8 cellular contexts compared by ENCODE assay signal in the genomic region with DNA sequence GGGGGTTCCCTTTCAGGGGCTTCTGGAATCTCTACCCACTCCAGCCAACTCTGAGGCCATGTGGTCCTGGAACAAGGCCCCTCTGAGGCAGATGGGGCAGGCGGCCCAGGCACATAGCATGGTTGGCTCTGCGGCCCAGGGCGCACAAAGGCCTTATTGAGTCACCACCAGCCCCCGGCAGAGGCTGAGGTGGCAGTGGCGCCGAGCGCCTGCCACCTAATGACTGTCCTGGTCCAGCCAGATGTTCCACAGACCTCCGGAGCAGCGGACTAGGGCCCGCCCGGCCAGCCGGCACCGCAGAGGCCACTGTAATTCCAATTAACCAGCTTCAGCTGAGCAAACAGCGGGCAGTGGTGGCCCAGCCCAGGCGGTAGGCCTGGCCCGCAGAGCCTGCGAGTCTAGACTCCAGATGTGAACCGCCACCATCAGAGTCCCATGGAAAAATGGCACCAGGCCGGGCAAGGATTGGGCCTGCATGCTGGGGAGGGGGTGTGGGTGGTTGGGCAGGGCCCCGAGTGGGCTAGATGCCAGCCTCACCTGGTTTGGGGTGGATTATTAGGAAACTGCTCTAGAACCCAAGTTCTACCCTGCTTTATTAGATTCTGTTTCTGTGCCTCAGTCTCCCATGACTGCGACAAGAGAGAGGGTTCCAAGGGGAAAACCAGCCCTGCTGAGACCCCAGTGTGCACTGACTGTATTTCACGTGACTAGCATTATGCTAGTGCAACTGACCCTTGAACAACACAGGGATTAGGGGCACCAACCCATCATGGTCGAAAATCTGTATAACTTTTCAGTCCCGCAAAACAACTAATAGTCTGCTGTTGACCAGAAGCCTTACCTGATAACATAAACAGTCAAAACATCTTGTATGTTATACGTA. TPM values are rescaled to one million over a fixed set of nuclear protein-coding genes. Genes with fewer than 3 reads are reported as not detected.
DNase-seq lines count a peak whose midpoint lies in the region; TF ChIP-seq lines count a peak whose summit lies in the region.

No MANE protein-coding gene starts in this region.

- H3K9me2 ChIP-seq in SU-DHL-6 (replicated peaks; ENCODE audit: insufficient read depth, low read length): no peaks in the 10 kb centered on the region

- H3K9ac ChIP-seq in SU-DHL-6 (ENCODE audit: low read length) (no peak overlapping the region), smooth muscle cell (ENCODE audit: low read depth) (peak overlapping the region; percentile 40)

- peaks cover 18% of the 10 kb centered on the region for H3K4me1 ChIP-seq in smooth muscle cell (ENCODE audit: low read depth)

- H3K9me3 ChIP-seq in SU-DHL-6 (ENCODE audit: insufficient read depth, low read length) (no peaks in the 10 kb centered on the region), smooth muscle cell (replicated peaks; ENCODE audit: low read depth) (no peaks in the 10 kb centered on the region)

- 53% methylated on average over 25 of the region's 25 CpGs for WGBS in smooth muscle cell (ENCODE audit: low lambda C conversion rate)

- H3K4me2 ChIP-seq in SU-DHL-6 (ENCODE audit: low read depth, low read length, poor library complexity, severe bottlenecking) (no peak overlapping the region), smooth muscle cell (peak overlapping the region; percentile 26)

- H3K4me3 ChIP-seq in SU-DHL-6 (ENCODE audit: insufficient read depth, low read length, poor library complexity, severe bottlenecking) (no peak overlapping the region), smooth muscle cell (no peak overlapping the region)

- H3K79me2 ChIP-seq in SU-DHL-6 (ENCODE audit: insufficient read depth, low read length) (no peaks in the 10 kb centered on the region), smooth muscle cell (ENCODE audit: low read depth) (no peaks in the 10 kb centered on the region)

- H3K27ac ChIP-seq in SU-DHL-6 (ENCODE audit: low read depth, low read length) (peak overlapping the region; percentile 16; the same call in 1 of the 2 replicates), smooth muscle cell (ENCODE audit: low read depth) (peak overlapping the region; percentile 83)

- peak; percentile 68 for DNase-seq in NCI-H2029 (lab: John Stamatoyannopoulos, UW)
- DNase-seq in NCI-H2029 treated with DMSO at 0.1 percent for 48 hours (lab: John Stamatoyannopoulos, UW): no peak
- peak in 49 of 51 donors; percentile 10 to 96 (median 80) for DNase-seq in hypothalamus (lab: John Stamatoyannopoulos, UW)
- DNase-seq in smooth muscle cell (lab: John Stamatoyannopoulos, UW; ENCODE audit: unreplicated experiment): no peak
- no peak for DNase-seq in NCI-H1105 treated with DMSO at 0.1 percent for 48 hours (lab: John Stamatoyannopoulos, UW)
- no peak for DNase-seq in activated CD4-positive, CD25-positive, alpha-beta regulatory T cell (lab: John Stamatoyannopoulos, UW)
- no peak for DNase-seq in 8988T

- H2AFZ ChIP-seq in SU-DHL-6 (ENCODE audit: low read depth, low read length, severe bottlenecking) (no peak overlapping the region), smooth muscle cell (ENCODE audit: low read depth) (no peak overlapping the region)

- H3F3A ChIP-seq in SU-DHL-6 (ENCODE audit: insufficient read depth) (peaks cover 35% of the 10 kb centered on the region), smooth muscle cell (ENCODE audit: low read depth) (peaks cover 73% of the 10 kb centered on the region)

- H3K27me3 ChIP-seq in SU-DHL-6 (ENCODE audit: low read length) (no peaks in the 10 kb centered on the region), smooth muscle cell (ENCODE audit: low read depth) (no peaks in the 10 kb centered on the region)

- TF ChIP-seq CTCF in SU-DHL-6 (IDR thresholded peaks at IDR 0.05; ENCODE audit: insufficient read depth, low read length, poor library complexity, severe bottlenecking) (no peak), smooth muscle cell (IDR thresholded peaks at IDR 0.05; ENCODE audit: borderline replicate concordance, insufficient read depth, poor library complexity, severe bottlenecking) (no peak)

- H3K36me3 ChIP-seq in SU-DHL-6 (ENCODE audit: low read length) (no peaks in the 10 kb centered on the region), smooth muscle cell (ENCODE audit: low read depth) (no peaks in the 10 kb centered on the region)

- no peaks in the 10 kb centered on the region for H4K20me1 ChIP-seq in SU-DHL-6 (ENCODE audit: low read depth, low read length)
- H4K20me1 ChIP-seq in smooth muscle cell (ENCODE audit: low read depth): no peaks in the 10 kb centered on the region

RNA-seq across cellular contexts. Expression of gene ID1, which starts 34.1 kb away (rescaled TPM):
- 396 and 414 TPM in 2 replicates for total RNA-seq in smooth muscle cell
- 87.6 and 182 TPM in 2 replicates for polyA plus RNA-seq in smooth muscle cell

RNA-seq across cellular contexts. Expression of gene HM13, which starts 56.7 kb away (rescaled TPM):
- total RNA-seq in smooth muscle cell: 165 and 210 TPM in 2 replicates
- 336 and 397 TPM in 2 replicates for polyA plus RNA-seq in smooth muscle cell

Comparison
In these comparisons a context has a peak if more than half of its experiments do, and no peak if none do; other contexts are left out.
1. DNase-seq: peak in NCI-H2029 (single experiment) and hypothalamus (49 of 51); none in NCI-H2029 treated with DMSO at 0.1 percent for 48 hours (single experiment), smooth muscle cell (single experiment), NCI-H1105 treated with DMSO at 0.1 percent for 48 hours (single experiment), activated CD4-positive, CD25-positive, alpha-beta regulatory T cell (0 of 4) and 8988T (single experiment).